Comparison of ENCODE assay signal across 14 cellular contexts in genomic region chr3:16927485-16927884, GRCh38. TPM values are rescaled to one million over a fixed set of nuclear protein-coding genes. Genes with fewer than 3 reads are reported as not detected.
DNase-seq lines count a peak whose midpoint lies in the region; ATAC-seq and TF ChIP-seq lines count a peak whose summit lies in the region.
"Had no signal": no experiment of that assay in that cellular context is flagged by ENCODE, and none has a peak within 500 bp of the region (broad histone marks: within the 10 kb centered on the region; RNA-seq: fewer than 3 reads in every experiment).

No MANE protein-coding gene starts in this region.

- H3K27me3 ChIP-seq in GM23338 (ENCODE audit: insufficient read depth): no peaks in the 10 kb centered on the region
- H3K27me3 ChIP-seq in esophagus squamous epithelium: no peaks in the 10 kb centered on the region
- H3K27me3 ChIP-seq in osteoblast (ENCODE audit: insufficient read depth, low read length): no peaks in the 10 kb centered on the region

- H3K9me3 ChIP-seq in esophagus squamous epithelium (no peaks in the 10 kb centered on the region), osteoblast (ENCODE audit: low read depth, low read length) (no peaks in the 10 kb centered on the region)
- H3K9me3 ChIP-seq: A549 had no signal

- H3K4me3 ChIP-seq in GM23338: no peak overlapping the region
- no peak overlapping the region for H3K4me3 ChIP-seq in esophagus squamous epithelium
- no peak overlapping the region for H3K4me3 ChIP-seq in osteoblast (ENCODE audit: insufficient read depth, low read length)
- H3K4me3 ChIP-seq: A549, PC-9 had no signal

- H3K9me3 Mint-ChIP-seq in activated CD4-positive, alpha-beta T cell treated with anti-CD3 and anti-CD28 coated beads for 36 hours (ENCODE audit: low read depth): peaks cover 4% of the 10 kb centered on the region
- H3K9me3 Mint-ChIP-seq in activated CD4-positive, alpha-beta T cell treated with anti-CD3 and anti-CD28 coated beads, Interleukin-2, amount 10 ng/mL, durations not matched to agents 24 days and 14 days: peaks cover 10% of the 10 kb centered on the region
- H3K9me3 Mint-ChIP-seq in GM23338: peaks cover 11% of the 10 kb centered on the region; the same call in 1 of the 3 replicates
- peaks cover 0 to 14% (median 0%) of the 10 kb centered on the region in 9 donors for H3K9me3 Mint-ChIP-seq in naive thymus-derived CD8-positive, alpha-beta T cell
- H3K9me3 Mint-ChIP-seq: activated CD4-positive, alpha-beta memory T cell treated with anti-CD3 and anti-CD28 coated beads, Interleukin-2, amount 10 ng/mL, durations not matched to agents 7 days and 5 days had no signal

- H3K4me2 ChIP-seq in GM23338: no peak overlapping the region
- no peak overlapping the region for H3K4me2 ChIP-seq in osteoblast (ENCODE audit: insufficient read depth, low read length)
- H3K4me2 ChIP-seq: A549, PC-9 had no signal

- H3K36me3 ChIP-seq in GM23338 (ENCODE audit: insufficient read depth): no peaks in the 10 kb centered on the region
- no peaks in the 10 kb centered on the region for H3K36me3 ChIP-seq in esophagus squamous epithelium
- H3K36me3 ChIP-seq in osteoblast (ENCODE audit: insufficient read depth, low read length): no peaks in the 10 kb centered on the region

- H3K27ac Mint-ChIP-seq in activated CD4-positive, alpha-beta T cell treated with anti-CD3 and anti-CD28 coated beads for 36 hours: no peak overlapping the region
- no peak overlapping the region for H3K27ac Mint-ChIP-seq in activated CD4-positive, alpha-beta T cell treated with anti-CD3 and anti-CD28 coated beads, Interleukin-2, amount 10 ng/mL, durations not matched to agents 24 days and 14 days
- H3K27ac Mint-ChIP-seq in GM23338: no peak overlapping the region
- peak overlapping the region in 8 of 10 donors; percentile 2 to 71 (median 32) for H3K27ac Mint-ChIP-seq in naive thymus-derived CD8-positive, alpha-beta T cell
- H3K27ac Mint-ChIP-seq: activated CD4-positive, alpha-beta memory T cell treated with anti-CD3 and anti-CD28 coated beads, Interleukin-2, amount 10 ng/mL, durations not matched to agents 7 days and 5 days had no signal

- peaks cover 17% of the 10 kb centered on the region for H3K4me1 ChIP-seq in GM23338 (ENCODE audit: insufficient read depth)
- H3K4me1 ChIP-seq in esophagus squamous epithelium: no peaks in the 10 kb centered on the region
- no peaks in the 10 kb centered on the region for H3K4me1 ChIP-seq in osteoblast (ENCODE audit: insufficient read depth, low read length)
- H3K4me1 ChIP-seq: A549 had no signal

- peak; percentile 28 for DNase-seq in activated CD4-positive, alpha-beta T cell treated with anti-CD3 and anti-CD28 coated beads for 36 hours
- DNase-seq in activated CD4-positive, alpha-beta T cell treated with anti-CD3 and anti-CD28 coated beads, Interleukin-2, amount 10 ng/mL, durations not matched to agents 24 days and 14 days: no peak
- DNase-seq in GM23338 (ENCODE audit: low spot score) (no peak), OCI-M1 (lab: John Stamatoyannopoulos, UW) (peak; percentile 7), esophagus squamous epithelium (lab: John Stamatoyannopoulos, UW) (no peak), osteoblast (ENCODE audit: insufficient read length, low spot score, missing footprints) (no peak), NCI-H510A treated with DMSO at 0.1 percent for 48 hours (lab: John Stamatoyannopoulos, UW) (no peak)
- DNase-seq in naive thymus-derived CD8-positive, alpha-beta T cell: peak in 2 of 10 donors; percentile 26 to 43
- DNase-seq: activated CD4-positive, alpha-beta memory T cell treated with anti-CD3 and anti-CD28 coated beads, Interleukin-2, amount 10 ng/mL, durations not matched to agents 7 days and 5 days; caudate nucleus; NCI-H2029; PC-9 had no signal

- peak; percentile 66 for ATAC-seq in activated CD4-positive, alpha-beta T cell treated with anti-CD3 and anti-CD28 coated beads for 36 hours
- ATAC-seq in GM23338: peak; percentile 70
- ATAC-seq in naive thymus-derived CD8-positive, alpha-beta T cell: peak; percentile 70 to 86
- ATAC-seq: A549, esophagus mucosa had no signal

- intact Hi-C loops in activated CD4-positive, alpha-beta T cell treated with anti-CD3 and anti-CD28 coated beads for 36 hours (cut with DNase I, micrococcal nuclease): loop anchor here in 1 of 2 experiments (5.0 kb wide), 1 partner anchor 305 kb away; no protein-coding TSS in a partner anchor
- intact Hi-C loops in activated CD4-positive, alpha-beta T cell treated with anti-CD3 and anti-CD28 coated beads, Interleukin-2, amount 10 ng/mL, durations not matched to agents 24 days and 14 days (cut with micrococcal nuclease): no loop called here
- intact Hi-C loops in esophagus squamous epithelium (cut with DNase I): no loop called here

- H3K27ac ChIP-seq in GM23338 (ENCODE audit: low read depth) (no peak overlapping the region), esophagus squamous epithelium (no peak overlapping the region), osteoblast (ENCODE audit: low read depth, low read length) (no peak overlapping the region)
- H3K27ac ChIP-seq: A549, PC-9 had no signal

- TF ChIP-seq CTCF in GM23338 (conservative IDR thresholded peaks at IDR 0.05; ENCODE audit: low read depth in 2 of 2): peak; percentile 42 to 58; a peak in 3 of 4 replicates
- TF ChIP-seq CTCF in esophagus squamous epithelium (IDR thresholded peaks at IDR 0.05): no peak
- no peak for TF ChIP-seq CTCF in osteoblast (IDR thresholded peaks at IDR 0.05; ENCODE audit: extremely low read depth, low read depth, low read length)

- no peak for TF ChIP-seq POLR2A in esophagus squamous epithelium (IDR thresholded peaks at IDR 0.05)

- no peaks in the 10 kb centered on the region for H3F3A ChIP-seq in GM23338 (replicated peaks; ENCODE audit: low read depth)

- no peaks in the 10 kb centered on the region for H3K27me3 Mint-ChIP-seq in activated CD4-positive, alpha-beta T cell treated with anti-CD3 and anti-CD28 coated beads for 36 hours
- no peaks in the 10 kb centered on the region for H3K27me3 Mint-ChIP-seq in activated CD4-positive, alpha-beta T cell treated with anti-CD3 and anti-CD28 coated beads, Interleukin-2, amount 10 ng/mL, durations not matched to agents 24 days and 14 days
- H3K27me3 Mint-ChIP-seq in GM23338 (ENCODE audit: insufficient read depth, low read depth, poor library complexity): peaks cover 2% of the 10 kb centered on the region
- H3K27me3 Mint-ChIP-seq in naive thymus-derived CD8-positive, alpha-beta T cell: no peaks in the 10 kb centered on the region
- H3K27me3 Mint-ChIP-seq: activated CD4-positive, alpha-beta memory T cell treated with anti-CD3 and anti-CD28 coated beads, Interleukin-2, amount 10 ng/mL, durations not matched to agents 7 days and 5 days had no signal

- peaks cover 57% of the 10 kb centered on the region for H3K4me1 Mint-ChIP-seq in activated CD4-positive, alpha-beta T cell treated with anti-CD3 and anti-CD28 coated beads for 36 hours
- peaks cover 37% of the 10 kb centered on the region for H3K4me1 Mint-ChIP-seq in activated CD4-positive, alpha-beta T cell treated with anti-CD3 and anti-CD28 coated beads, Interleukin-2, amount 10 ng/mL, durations not matched to agents 24 days and 14 days
- H3K4me1 Mint-ChIP-seq in GM23338: peaks cover 18% of the 10 kb centered on the region
- peaks cover 45 to 89% (median 79%) of the 10 kb centered on the region in 4 donors for H3K4me1 Mint-ChIP-seq in naive thymus-derived CD8-positive, alpha-beta T cell

- no peaks in the 10 kb centered on the region for H3K9me2 ChIP-seq in GM23338 (ENCODE audit: insufficient read depth)

- 100% methylated on average over 1 of the region's 1 CpG; no CpG with 5 or more reads in 1 of the 2 donors for WGBS in esophagus squamous epithelium, 2 donors

- H3K4me3 Mint-ChIP-seq in activated CD4-positive, alpha-beta T cell treated with anti-CD3 and anti-CD28 coated beads for 36 hours: no peak overlapping the region
- H3K4me3 Mint-ChIP-seq in activated CD4-positive, alpha-beta T cell treated with anti-CD3 and anti-CD28 coated beads, Interleukin-2, amount 10 ng/mL, durations not matched to agents 24 days and 14 days: no peak overlapping the region
- no peak overlapping the region for H3K4me3 Mint-ChIP-seq in GM23338
- peak overlapping the region in 3 of 10 donors; percentile 5 to 17 (median 7) for H3K4me3 Mint-ChIP-seq in naive thymus-derived CD8-positive, alpha-beta T cell
- H3K4me3 Mint-ChIP-seq: activated CD4-positive, alpha-beta memory T cell treated with anti-CD3 and anti-CD28 coated beads, Interleukin-2, amount 10 ng/mL, durations not matched to agents 7 days and 5 days had no signal

- H2AFZ ChIP-seq in GM23338 (no peak overlapping the region), osteoblast (ENCODE audit: low read length) (no peak overlapping the region)
- H2AFZ ChIP-seq: PC-9 had no signal

- POLR2A ChIA-PET in activated CD4-positive, alpha-beta T cell treated with anti-CD3 and anti-CD28 coated beads for 36 hours (lab: Charles Lee): no interaction called here
- POLR2A ChIA-PET in naive thymus-derived CD8-positive, alpha-beta T cell (lab: Charles Lee): interaction anchor here (0.5 to 1.8 kb wide), 3 partner anchors 11 to 1630 kb away, joined by 3 to 5 read pairs (median 3); no protein-coding TSS in a partner anchor

- H3K36me3 Mint-ChIP-seq in activated CD4-positive, alpha-beta T cell treated with anti-CD3 and anti-CD28 coated beads for 36 hours (ENCODE audit: low read depth): no peaks in the 10 kb centered on the region
- peaks cover 22% of the 10 kb centered on the region for H3K36me3 Mint-ChIP-seq in activated CD4-positive, alpha-beta T cell treated with anti-CD3 and anti-CD28 coated beads, Interleukin-2, amount 10 ng/mL, durations not matched to agents 24 days and 14 days (ENCODE audit: low read depth)
- H3K36me3 Mint-ChIP-seq in GM23338 (ENCODE audit: low read depth): peaks cover 3% of the 10 kb centered on the region; the same call in 2 of the 3 replicates
- peaks cover 0 to 33% (median 4%) of the 10 kb centered on the region in 3 donors for H3K36me3 Mint-ChIP-seq in naive thymus-derived CD8-positive, alpha-beta T cell

- CTCF ChIA-PET in activated CD4-positive, alpha-beta T cell treated with anti-CD3 and anti-CD28 coated beads for 36 hours (lab: Charles Lee): interaction anchor here (0.5 to 1.4 kb wide), 4 partner anchors 23 to 224 kb away, joined by 3 to 4 read pairs (median 3); no protein-coding TSS in a partner anchor

- H3K79me2 ChIP-seq in GM23338 (replicated peaks; ENCODE audit: insufficient read depth) (no peaks in the 10 kb centered on the region), osteoblast (ENCODE audit: insufficient read depth, low read length) (no peaks in the 10 kb centered on the region)

- no peaks in the 10 kb centered on the region for H4K20me1 ChIP-seq in GM23338 (replicated peaks; ENCODE audit: insufficient read depth)
- H4K20me1 ChIP-seq in osteoblast (ENCODE audit: insufficient read depth, low read length): no peaks in the 10 kb centered on the region

RNA-seq across cellular contexts. Expression of gene PLCL2, which starts 42.7 kb away (rescaled TPM):
- 10 to 100 TPM; 12.5 to 15.0 TPM for total RNA-seq in activated CD4-positive, alpha-beta T cell treated with anti-CD3 and anti-CD28 coated beads for 36 hours
- 14.8 and 15.2 TPM in 2 replicates for total RNA-seq in activated CD4-positive, alpha-beta T cell treated with anti-CD3 and anti-CD28 coated beads, Interleukin-2, amount 10 ng/mL, durations not matched to agents 24 days and 14 days
- total RNA-seq in GM23338 (2014; rRNA removed; shearing (Covaris generic)): 9.2 and 9.7 TPM in 2 replicates
- 1.3 and 1.6 TPM in 2 replicates for polyA plus RNA-seq in GM23338 (2016; fragmentation: Nextera tagmentation; extraction: Ambion mirVana)
- total RNA-seq in naive thymus-derived CD8-positive, alpha-beta T cell: 10 to 100 TPM; 85.0 to 86.3 TPM
- 10 to 100 TPM; 57.7 to 84.4 (median 69.1) TPM for polyA plus RNA-seq in naive thymus-derived CD8-positive, alpha-beta T cell
- 1 to 10 TPM in 3 of 4 donors, under 1 TPM in 1; 0.95 to 4.8 (median 2.2) TPM for total RNA-seq in esophagus squamous epithelium
- total RNA-seq in osteoblast: 5.1 and 6.5 TPM in 2 replicates

Comparison
In these comparisons a context has a peak if more than half of its experiments do, and no peak if none do; other contexts are left out.
1. DNase-seq: peak in activated CD4-positive, alpha-beta T cell treated with anti-CD3 and anti-CD28 coated beads for 36 hours (single experiment) and OCI-M1 (single experiment); none in activated CD4-positive, alpha-beta T cell treated with anti-CD3 and anti-CD28 coated beads, Interleukin-2, amount 10 ng/mL, durations not matched to agents 24 days and 14 days (single experiment), GM23338 (single experiment), esophagus squamous epithelium (single experiment), osteoblast (single experiment) and NCI-H510A treated with DMSO at 0.1 percent for 48 hours (single experiment).
2. H3K27ac Mint-ChIP-seq: peak in naive thymus-derived CD8-positive, alpha-beta T cell (8 of 10); none in activated CD4-positive, alpha-beta T cell treated with anti-CD3 and anti-CD28 coated beads for 36 hours (single experiment), activated CD4-positive, alpha-beta T cell treated with anti-CD3 and anti-CD28 coated beads, Interleukin-2, amount 10 ng/mL, durations not matched to agents 24 days and 14 days (single experiment) and GM23338 (single experiment).
3. CTCF ChIP-seq: peak in GM23338 (2 of 2); none in esophagus squamous epithelium (0 of 6) and osteoblast (single experiment).
4. Peak in every context shown above with its lines, with median percentiles within 50 percentile points of each other: ATAC-seq.